In genomic region chr3:168024537-168024941, GRCh38 we compare ENCODE assay signal across 8 cellular contexts.
DNase-seq lines count a peak whose midpoint lies in the region; ATAC-seq and TF ChIP-seq lines count a peak whose summit lies in the region.

No MANE protein-coding gene starts in this region.

- 31% methylated on average over 5 of the region's 5 CpGs for WGBS in mammary epithelial cell (ENCODE audit: low coverage, missing lambda C conversion rate)

- H3K36me3 Mint-ChIP-seq in osteocyte (ENCODE audit: unreplicated experiment), result peaks cover 58% of the 10 kb centered on the region

- peaks cover 6% of the 10 kb centered on the region for H3K4me1 ChIP-seq in mammary epithelial cell (ENCODE audit: insufficient read depth, low read length)

- no peak overlapping the region for H3K9ac ChIP-seq in mammary epithelial cell (ENCODE audit: insufficient read depth, low read length)

- CTCF ChIA-PET in mammary epithelial cell (lab: Charles Lee; ENCODE audit: low non-redundant PET), result no interaction called here

- ATAC-seq in HG03457 (IDR thresholded peaks at IDR 0.05; ENCODE audit: unreplicated experiment), result no peak

- in situ Hi-C loops in mammary epithelial cell (cut with MboI; ENCODE audit: low sequenced_read_pairs in 2 of 2), result no loop called here
- in situ Hi-C loops in ACHN (cut with HindIII; ENCODE audit: low pct_ligation_motif_present, low pct_unique_long_range_greater_than_20kb, low sequenced_read_pairs), result no loop called here

- DNase-seq in AG08396 (ENCODE audit: low spot score) (peak; percentile 60), H4 (ENCODE audit: low spot score) (peak; percentile 92), NCI-H510A (lab: John Stamatoyannopoulos, UW) (peak; percentile 9), mammary epithelial cell (peak; percentile 65), osteocyte (ENCODE audit: extremely low spot score, unreplicated experiment) (no peak), ACHN (no peak), NCI-H1105 (lab: John Stamatoyannopoulos, UW) (no peak)

- no peaks in the 10 kb centered on the region for H3K27me3 ChIP-seq in mammary epithelial cell (ENCODE audit: insufficient read depth, low read length)

- H3K4me2 ChIP-seq in mammary epithelial cell (ENCODE audit: insufficient read depth, low read depth, low read length), result no peak overlapping the region

- H3K36me3 ChIP-seq in mammary epithelial cell (ENCODE audit: insufficient read depth, low read length), result peaks cover 27% of the 10 kb centered on the region

- intact Hi-C loops in mammary epithelial cell (cut with micrococcal nuclease), result no loop called here

- peaks cover 19% of the 10 kb centered on the region for H3K4me1 Mint-ChIP-seq in osteocyte (ENCODE audit: unreplicated experiment)

- peak overlapping the region; percentile 82 for H3K27ac Mint-ChIP-seq in osteocyte (ENCODE audit: unreplicated experiment)

- no peaks in the 10 kb centered on the region for H3K9me3 ChIP-seq in mammary epithelial cell (replicated peaks; ENCODE audit: insufficient read depth, low read length)

- no peak for TF ChIP-seq CTCF in mammary epithelial cell (conservative IDR thresholded peaks at IDR 0.05 in 1 of 2, IDR thresholded peaks at IDR 0.05 in 1 of 2; ENCODE audit: extremely low read depth in 1 of 2, insufficient read depth in 1 of 2, low read depth in 1 of 2, low read length in 2 of 2)
- no peak for TF ChIP-seq CTCF in osteocyte (IDR thresholded peaks at IDR 0.05)

- H3K79me2 ChIP-seq in mammary epithelial cell (ENCODE audit: insufficient read depth, low read length), result no peaks in the 10 kb centered on the region

- no peak overlapping the region for H2AFZ ChIP-seq in mammary epithelial cell (ENCODE audit: low read depth, low read length)

- no peak overlapping the region for H3K4me3 ChIP-seq in mammary epithelial cell (replicated peaks in 1 of 3; ENCODE audit: insufficient read depth in 1 of 3, low read depth in 2 of 3, low read length in 3 of 3)

- dilution Hi-C loops in mammary epithelial cell (cut with HindIII; ENCODE audit: low sequenced_read_pairs), result no loop called here

- no peak overlapping the region for H3K27ac ChIP-seq in mammary epithelial cell (ENCODE audit: insufficient read depth, low read depth, low read length)

- H3K4me3 Mint-ChIP-seq in osteocyte (ENCODE audit: unreplicated experiment), result no peak overlapping the region

- no peaks in the 10 kb centered on the region for H3K9me3 Mint-ChIP-seq in osteocyte (ENCODE audit: unreplicated experiment)

- no peaks in the 10 kb centered on the region for H4K20me1 ChIP-seq in mammary epithelial cell (ENCODE audit: insufficient read depth, low read length)

- no TSS peak for BruUV-seq in mammary epithelial cell (replicated peaks; lab: Mats Ljungman, UMichigan)

- no peaks in the 10 kb centered on the region for H3K27me3 Mint-ChIP-seq in osteocyte (ENCODE audit: unreplicated experiment)

Comparison
In these comparisons a context has a peak if more than half of its experiments do, and no peak if none do; other contexts are left out.
1. DNase-seq: peak in AG08396 (single experiment), H4 (single experiment), NCI-H510A (single experiment) and mammary epithelial cell (single experiment); none in osteocyte (single experiment), ACHN (single experiment) and NCI-H1105 (single experiment).